ENCODE assay signal across 8 cellular contexts in the genomic region with DNA sequence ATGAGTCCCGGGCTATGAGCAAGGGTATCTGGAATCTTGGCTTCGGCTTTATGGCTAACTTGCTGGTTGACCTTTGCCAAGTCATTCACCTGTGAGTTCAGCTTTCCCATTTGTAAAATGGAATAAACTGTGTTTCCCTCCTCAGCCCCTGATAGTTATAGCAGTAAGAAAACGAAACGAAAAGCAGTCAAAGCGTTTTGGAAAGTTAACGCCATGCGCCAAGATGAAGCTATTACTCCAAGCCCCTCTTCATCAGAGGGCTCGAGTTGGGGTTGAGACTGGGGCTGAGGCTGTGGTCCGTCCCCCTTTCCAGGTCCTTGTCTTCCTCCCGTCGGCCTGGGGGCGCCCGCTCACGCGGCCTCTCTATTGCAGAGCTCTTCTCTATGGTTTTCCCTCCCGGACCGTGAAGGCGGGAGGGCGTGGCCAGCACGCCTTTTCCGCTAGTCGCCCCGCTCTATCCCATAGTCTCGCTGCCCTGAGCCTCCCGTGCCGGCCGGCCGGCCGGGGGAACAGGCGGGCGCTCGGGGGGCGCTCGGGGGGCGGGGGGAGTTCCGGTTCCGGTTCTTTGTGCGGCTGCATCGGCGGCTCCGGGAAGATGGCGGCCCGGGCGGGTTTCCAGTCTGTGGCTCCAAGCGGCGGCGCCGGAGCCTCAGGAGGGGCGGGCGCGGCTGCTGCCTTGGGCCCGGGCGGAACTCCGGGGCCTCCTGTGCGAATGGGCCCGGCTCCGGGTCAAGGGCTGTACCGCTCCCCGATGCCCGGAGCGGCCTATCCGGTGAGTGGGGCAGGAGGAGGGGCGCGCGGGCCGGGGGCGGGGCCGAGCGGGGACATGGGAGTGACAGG. TPM values are rescaled to one million over a fixed set of nuclear protein-coding genes. Genes with fewer than 3 reads are reported as not detected.
A peak's percentile ranks its signal among the peaks of the same experiment; 100 is the strongest.
DNase-seq lines count a peak whose midpoint lies in the region; ATAC-seq, FAIRE-seq and TF ChIP-seq lines count a peak whose summit lies in the region.

TSS of gene SMARCD1 (plus strand) at position 568 of the 840 bp plus-strand sequence. CDS start at position 596, 28 bp downstream.

- H3K27me3 ChIP-seq in psoas muscle (ENCODE audit: insufficient read depth in 3 of 3, low read length in 2 of 3) = no peaks in the 10 kb centered on the region

- DNase-seq in NCI-H1436 treated with DMSO at 0.1 percent for 48 hours (lab: John Stamatoyannopoulos, UW) = peak; percentile 80
- DNase-seq in amniotic stem cell (lab: John Stamatoyannopoulos, UW) = peak; percentile 85
- DNase-seq in left ventricle myocardium superior = peak; percentile 95
- peak; percentile 91 to 95 for DNase-seq in psoas muscle
- peak; percentile 93 for DNase-seq in urothelium cell line (ENCODE audit: low spot score)

- peak within 1 kb of the TSS; percentile 83 for H3K4me3 ChIP-seq in GM12875 (ENCODE audit: low read depth, low read length)
- peak within 1 kb of the TSS; percentile 86 for H3K4me3 ChIP-seq in psoas muscle

- ATAC-seq in HG02798 (IDR thresholded peaks at IDR 0.05; ENCODE audit: poor library complexity, unreplicated experiment) (peak; percentile 93), left ventricle myocardium superior (peak; percentile 96), psoas muscle (peak; percentile 91 to 94 (median 92))

- peaks cover 14% of the 10 kb centered on the region for H3K4me1 ChIP-seq in psoas muscle

- peak within 1 kb of the TSS; percentile 94 for H3K27ac ChIP-seq in psoas muscle

- WGBS in psoas muscle, 3 donors = 1% methylated on average over 56 to 69 of the region's 69 CpGs

- H3K36me3 ChIP-seq in psoas muscle (ENCODE audit: insufficient read depth in 1 of 2, low read depth in 1 of 2) = peaks cover 4 to 35% of the 10 kb centered on the region in 2 donors

- intact Hi-C loops in T-helper 1 cell treated with Interleukin-12 subunit alpha and Interleukin-12 subunit beta and Interleukin-4 antibody, amounts not matched to agents 30 ng/mL and 1 ng/mL, for 36 hours (cut with micrococcal nuclease) = loop anchor here (1.0 to 2.0 kb wide), 8 partner anchors 10 to 432 kb away; partner anchors contain the start of genes ASIC1, CERS5, COX14 and LARP4
- intact Hi-C loops in left ventricle myocardium superior (cut with micrococcal nuclease) (loop anchor here (5.0 kb wide), 1 partner anchor 92 kb away; no protein-coding TSS in a partner anchor), psoas muscle (cut with DNase I) (loop anchor here in 1 of 2 donors (5.0 kb wide), 1 partner anchor 82 kb away; the partner anchor contains the start of gene CERS5)

- no peaks in the 10 kb centered on the region for H3K9me3 ChIP-seq in psoas muscle

- FAIRE-seq in urothelium cell line (lab: Jason Lieb, UNC) = no peak

- TF ChIP-seq CTCF in GM12875 (IDR thresholded peaks at IDR 0.05; ENCODE audit: borderline replicate concordance, insufficient read depth, low read depth, low read length) = peak; percentile 73
- TF ChIP-seq CTCF in psoas muscle (IDR thresholded peaks at IDR 0.05) = peak; percentile 21

RNA-seq across cellular contexts. Expression of gene SMARCD1, which starts in this region (rescaled TPM):
- 69.9 and 72.5 TPM in 2 replicates for total RNA-seq in T-helper 1 cell treated with Interleukin-12 subunit alpha and Interleukin-12 subunit beta and Interleukin-4 antibody, amounts not matched to agents 30 ng/mL and 1 ng/mL, for 36 hours
- total RNA-seq in left ventricle myocardium superior (17.2 TPM), psoas muscle (10 to 100 TPM; 14.2 to 21.1 (median 17.9) TPM)
- polyA plus RNA-seq in psoas muscle = 10 to 100 TPM; 11.7 to 20.4 (median 12.3) TPM

Comparison
In these comparisons a context has a peak if more than half of its experiments do, and no peak if none do; other contexts are left out.
1. Peak in every context shown above with its lines: DNase-seq, ATAC-seq, H3K4me3 ChIP-seq and H3K27ac ChIP-seq.